12 cellular contexts compared by ENCODE assay signal in genomic region chr5:88251048-88251711, GRCh38. TPM values are rescaled to one million over a fixed set of nuclear protein-coding genes. Genes with fewer than 3 reads are reported as not detected.
A peak's percentile ranks its signal among the peaks of the same experiment; 100 is the strongest.
DNase-seq lines count a peak whose midpoint lies in the region; ATAC-seq, FAIRE-seq and TF ChIP-seq lines count a peak whose summit lies in the region.
"Had no signal": no experiment of that assay in that cellular context is flagged by ENCODE, and none has a peak within 500 bp of the region (broad histone marks: within the 10 kb centered on the region; RNA-seq: fewer than 3 reads in every experiment).

No MANE protein-coding gene starts in this region.

- H3K36me3 Mint-ChIP-seq in activated naive CD4-positive, alpha-beta T cell treated with anti-CD3 and anti-CD28 coated beads, Interleukin-2, amount 50 U/mL, for 72 hours, result peaks cover 11 to 65% of the 10 kb centered on the region in 2 donors

- no peak overlapping the region for H3K27ac ChIP-seq in heart right ventricle
- H3K27ac ChIP-seq: C4-2B, esophagus muscularis mucosa had no signal

- WGBS in heart right ventricle, 2 donors, result 94 to 99% methylated on average over 2 of the region's 2 CpGs

- TF ChIP-seq CTCF in heart right ventricle (IDR thresholded peaks at IDR 0.05), result no peak

- FAIRE-seq in urothelium cell line (lab: Jason Lieb, UNC), result no peak

- H3K9me3 Mint-ChIP-seq in activated naive CD4-positive, alpha-beta T cell treated with anti-CD3 and anti-CD28 coated beads, Interleukin-2, amount 50 U/mL, for 72 hours, result peaks cover 0 to 4% of the 10 kb centered on the region in 2 donors
- H3K9me3 Mint-ChIP-seq: neural crest cell had no signal

- H3K9me3 ChIP-seq in heart right ventricle, result no peaks in the 10 kb centered on the region
- H3K9me3 ChIP-seq: esophagus muscularis mucosa had no signal

- no peaks in the 10 kb centered on the region for H3K36me3 ChIP-seq in heart right ventricle
- H3K36me3 ChIP-seq: esophagus muscularis mucosa had no signal

- peak overlapping the region; percentile 73 to 92 for H3K27ac Mint-ChIP-seq in activated naive CD4-positive, alpha-beta T cell treated with anti-CD3 and anti-CD28 coated beads, Interleukin-2, amount 50 U/mL, for 72 hours

- no peak overlapping the region for H3K4me3 ChIP-seq in heart right ventricle
- H3K4me3 ChIP-seq: esophagus muscularis mucosa had no signal

- DNase-seq in A172 (ENCODE audit: low spot score) (peak; percentile 56), urothelium cell line (ENCODE audit: low spot score) (no peak), heart right ventricle (no peak), HuH-7 (ENCODE audit: low spot score) (no peak)
- DNase-seq in activated naive CD4-positive, alpha-beta T cell treated with anti-CD3 and anti-CD28 coated beads, Interleukin-2, amount 50 U/mL, for 72 hours (ENCODE audit: low spot score in 2 of 2), result no peak
- DNase-seq: NCI-H226 had no signal

- no peaks in the 10 kb centered on the region for H3K27me3 ChIP-seq in heart right ventricle
- H3K27me3 ChIP-seq: esophagus muscularis mucosa had no signal

- ATAC-seq in GM19397 (IDR thresholded peaks at IDR 0.05; ENCODE audit: unreplicated experiment), result peak; percentile 78
- peak; percentile 70 for ATAC-seq in HG03442 (IDR thresholded peaks at IDR 0.05; ENCODE audit: unreplicated experiment)
- ATAC-seq in activated naive CD4-positive, alpha-beta T cell treated with anti-CD3 and anti-CD28 coated beads, Interleukin-2, amount 50 U/mL, for 72 hours, result peak; percentile 88 to 99
- no peak for ATAC-seq in GM19467 (IDR thresholded peaks at IDR 0.05; ENCODE audit: unreplicated experiment)
- no peak for ATAC-seq in heart right ventricle

- intact Hi-C loops in heart right ventricle (cut with DNase I), result no loop called here

- peaks cover 0 to 14% (median 5%) of the 10 kb centered on the region in 9 donors for H3K4me1 ChIP-seq in heart right ventricle

RNA-seq across cellular contexts. Expression of gene TMEM161B, which starts 17.5 kb away (rescaled TPM):
- total RNA-seq in A172 (2014; rRNA removed; shearing (Covaris generic)), result 13.8 and 15.9 TPM in 2 replicates
- total RNA-seq in activated naive CD4-positive, alpha-beta T cell treated with anti-CD3 and anti-CD28 coated beads, Interleukin-2, amount 50 U/mL, for 72 hours, result 10 to 100 TPM; 25.5 to 30.9 TPM
- 10 to 100 TPM in 3 of 10 donors, 1 to 10 TPM in 7; 7.3 to 13.9 (median 8.2) TPM for total RNA-seq in heart right ventricle
- polyA plus RNA-seq in heart right ventricle, result 1 to 10 TPM; 4.1 to 5.3 TPM

Comparison
In these comparisons a context has a peak if more than half of its experiments do, and no peak if none do; other contexts are left out.
1. ATAC-seq: peak in GM19397 (single experiment), HG03442 (single experiment) and activated naive CD4-positive, alpha-beta T cell treated with anti-CD3 and anti-CD28 coated beads, Interleukin-2, amount 50 U/mL, for 72 hours (2 of 2); none in GM19467 (single experiment) and heart right ventricle (0 of 8).